Comparison of ENCODE assay signal across 2 cellular contexts in genomic region chrX:65609237-65609636, GRCh38.
TF ChIP-seq lines count a peak whose summit lies in the region.

No MANE protein-coding gene starts in this region.

TF ChIP-seq in K562, 482 proteins besides CTCF, POLR2A, EP300 and RAD21:
- no peak for TF ChIP-seq RBM17 (IDR thresholded peaks at IDR 0.05; ENCODE audit: borderline replicate concordance, low read depth, low read length)
- no peak for TF ChIP-seq SIX5 (IDR thresholded peaks at IDR 0.05; ENCODE audit: borderline replicate concordance in 1 of 2, insufficient read depth in 1 of 2, low read depth in 1 of 2, low read length in 2 of 2)
- no peak for TF ChIP-seq MBD2 (IDR thresholded peaks at IDR 0.05; ENCODE audit: borderline replicate concordance, low read depth)

TF ChIP-seq in HEK293T, 16 proteins besides CTCF, POLR2A, EP300 and RAD21:
- TF ChIP-seq TARDBP (IDR thresholded peaks at IDR 0.05) (no peak), BHLHE40 (IDR thresholded peaks at IDR 0.05; ENCODE audit: borderline replicate concordance) (no peak), FOXM1 (IDR thresholded peaks at IDR 0.05; ENCODE audit: borderline replicate concordance) (no peak), ELF4 (IDR thresholded peaks at IDR 0.05) (no peak), ZNF384 (IDR thresholded peaks at IDR 0.05) (no peak), LEF1 (IDR thresholded peaks at IDR 0.05; ENCODE audit: borderline replicate concordance) (no peak), NFRKB (IDR thresholded peaks at IDR 0.05) (no peak), SUZ12 (IDR thresholded peaks at IDR 0.05) (no peak), FOXA1 (IDR thresholded peaks at IDR 0.05) (no peak), FOXK2 (IDR thresholded peaks at IDR 0.05) (no peak), PKNOX1 (IDR thresholded peaks at IDR 0.05) (no peak), ARNT (IDR thresholded peaks at IDR 0.05) (no peak), HDGF (IDR thresholded peaks at IDR 0.05; ENCODE audit: borderline replicate concordance) (no peak), L3MBTL2 (conservative IDR thresholded peaks at IDR 0.05) (no peak), SP1 (IDR thresholded peaks at IDR 0.05) (no peak), CTBP1 (IDR thresholded peaks at IDR 0.05; ENCODE audit: borderline replicate concordance) (no peak)
